Comparison of ENCODE assay signal across 15 cellular contexts in the genomic region with DNA sequence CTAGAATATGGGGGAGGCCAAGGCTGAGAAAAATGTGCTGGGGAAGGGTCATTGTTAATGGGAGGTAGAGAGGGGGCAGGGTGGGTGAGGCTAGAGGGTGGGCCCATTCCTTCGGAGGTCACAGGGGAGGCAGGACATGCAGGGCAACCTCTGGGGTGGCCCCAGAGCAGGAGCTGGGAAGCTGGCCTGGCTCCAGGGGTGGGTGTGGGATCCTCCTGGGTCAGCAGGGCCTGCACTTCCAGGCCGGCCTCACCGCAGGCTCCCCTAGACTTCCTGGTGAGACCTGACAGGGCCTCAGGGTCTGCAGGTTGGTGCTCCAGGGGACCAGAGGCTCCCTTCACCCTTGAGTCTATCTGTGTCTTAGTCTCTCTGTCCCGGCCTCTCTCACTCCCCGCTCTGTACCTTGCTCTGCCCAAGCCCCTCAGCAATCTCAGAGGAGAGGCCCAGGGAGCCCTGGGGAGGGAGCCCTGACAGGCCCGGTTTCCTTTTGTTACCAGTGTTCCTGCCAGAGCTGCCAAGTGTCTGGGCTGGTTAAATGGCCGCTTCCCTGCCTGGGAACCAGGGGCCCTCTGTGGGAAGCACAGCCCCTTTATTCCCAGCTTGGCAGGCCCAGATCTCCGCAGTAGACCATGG. TPM values are rescaled to one million over a fixed set of nuclear protein-coding genes. Genes with fewer than 3 reads are reported as not detected.
DNase-seq lines count a peak whose midpoint lies in the region; ATAC-seq, FAIRE-seq and TF ChIP-seq lines count a peak whose summit lies in the region.
"Had no signal": no experiment of that assay in that cellular context is flagged by ENCODE, and none has a peak within 500 bp of the region (broad histone marks: within the 10 kb centered on the region; RNA-seq: fewer than 3 reads in every experiment).

No MANE protein-coding gene starts in this region.

- intact Hi-C loops in CD4-positive, alpha-beta T cell (cut with DNase I, micrococcal nuclease) = no loop called here
- intact Hi-C loops in GM12878 (cut with micrococcal nuclease; ENCODE audit: unreplicated experiment) = no loop called here

- no peak for TF ChIP-seq CTCF in CD4-positive, alpha-beta T cell (IDR thresholded peaks at IDR 0.05)
- no peak for TF ChIP-seq CTCF in GM12878 (IDR thresholded peaks at IDR 0.05 in 2 of 3, conservative IDR thresholded peaks at IDR 0.05 in 1 of 3; ENCODE audit: control insufficient read depth in 2 of 3, extremely low read depth in 1 of 3, insufficient read depth in 1 of 3, low read depth in 3 of 3, low read length in 3 of 3)

- H3K27me3 Mint-ChIP-seq in CD4-positive, alpha-beta T cell = no peaks in the 10 kb centered on the region
- no peaks in the 10 kb centered on the region for H3K27me3 Mint-ChIP-seq in naive B cell
- no peaks in the 10 kb centered on the region for H3K27me3 Mint-ChIP-seq in activated CD8-positive, alpha-beta memory T cell treated with anti-CD3 and anti-CD28 coated beads, Interleukin-2, amount 10 ng/mL, durations not matched to agents 7 days and 5 days
- H3K27me3 Mint-ChIP-seq: central memory CD8-positive, alpha-beta T cell had no signal

- H3K27ac Mint-ChIP-seq in CD4-positive, alpha-beta T cell = peak overlapping the region; percentile 63
- peak overlapping the region in 4 of 6 donors; percentile 27 to 91 (median 84) for H3K27ac Mint-ChIP-seq in naive B cell
- H3K27ac Mint-ChIP-seq in activated CD8-positive, alpha-beta memory T cell treated with anti-CD3 and anti-CD28 coated beads, Interleukin-2, amount 10 ng/mL, durations not matched to agents 7 days and 5 days = no peak overlapping the region
- H3K27ac Mint-ChIP-seq: nephron had no signal

- TF ChIP-seq RAD21 in GM12878 (IDR thresholded peaks at IDR 0.05; ENCODE audit: insufficient read depth, low read depth, low read length) = no peak

- peaks cover 43% of the 10 kb centered on the region for H3K4me1 ChIP-seq in GM12878 (ENCODE audit: control insufficient read depth, insufficient read depth, low read length)

- 70% methylated on average over 7 of the region's 8 CpGs for WGBS in GM12878 (ENCODE audit: insufficient coverage, insufficient replicate concordance, low lambda C conversion rate, missing lambda C conversion rate)

- H4K20me1 ChIP-seq in GM12878 (ENCODE audit: control insufficient read depth, insufficient read depth) = no peaks in the 10 kb centered on the region

- BruUV-seq in GM12878 (replicated peaks; lab: Mats Ljungman, UMichigan) = no TSS peak

- H3K79me2 ChIP-seq in GM12878 (ENCODE audit: control insufficient read depth, insufficient read depth, low read length) = peaks cover 87% of the 10 kb centered on the region

- H3K27ac ChIP-seq in CD4-positive, alpha-beta T cell (ENCODE audit: low read depth, low read length) = no peak overlapping the region
- H3K27ac ChIP-seq in GM12878 (ENCODE audit: control insufficient read depth, insufficient read depth) = peak overlapping the region; percentile 73
- H3K27ac ChIP-seq: foreskin keratinocyte, thyroid gland had no signal

- no peak for TF ChIP-seq POLR2A in GM12878 (IDR thresholded peaks at IDR 0.05; ENCODE audit: low read depth, low read length)

- H3K4me2 ChIP-seq in GM12878 (ENCODE audit: control insufficient read depth, insufficient read depth) = no peak overlapping the region

- no peak overlapping the region for H2AFZ ChIP-seq in GM12878 (ENCODE audit: control insufficient read depth, low read depth, low read length)

- CTCF ChIA-PET in CD4-positive, alpha-beta T cell (lab: Charles Lee) = interaction anchor here (1.0 kb wide), 1 partner anchor 38 kb away, joined by 4 read pairs; no protein-coding TSS in a partner anchor
- CTCF ChIA-PET in GM12878 (lab: Yijun Ruan, JAX) = interaction anchor here (1.7 to 11.7 kb wide), 6 partner anchors 10 to 30 kb away, joined by 5 to 109 read pairs (median 11); no protein-coding TSS in a partner anchor
- CTCF ChIA-PET in activated CD8-positive, alpha-beta memory T cell treated with anti-CD3 and anti-CD28 coated beads, Interleukin-2, amount 10 ng/mL, durations not matched to agents 7 days and 5 days (lab: Charles Lee) = interaction anchor here (1.9 kb wide), 1 partner anchor 34 kb away, joined by 6 read pairs; no protein-coding TSS in a partner anchor

- H3K9ac ChIP-seq in GM12878 (ENCODE audit: control insufficient read depth, insufficient read depth, low read length) = peak overlapping the region; percentile 43; the same call in 1 of the 2 replicates

- no peak overlapping the region for H3K4me3 Mint-ChIP-seq in CD4-positive, alpha-beta T cell
- peak overlapping the region in 1 of 8 donors; percentile 37 for H3K4me3 Mint-ChIP-seq in naive B cell
- no peak overlapping the region for H3K4me3 Mint-ChIP-seq in activated CD8-positive, alpha-beta memory T cell treated with anti-CD3 and anti-CD28 coated beads, Interleukin-2, amount 10 ng/mL, durations not matched to agents 7 days and 5 days
- H3K4me3 Mint-ChIP-seq: central memory CD8-positive, alpha-beta T cell; nephron had no signal

- peaks cover 72% of the 10 kb centered on the region for H3K4me1 Mint-ChIP-seq in CD4-positive, alpha-beta T cell (ENCODE audit: low read depth)
- peaks cover 52 to 90% (median 72%) of the 10 kb centered on the region in 3 donors for H3K4me1 Mint-ChIP-seq in naive B cell
- H3K4me1 Mint-ChIP-seq in activated CD8-positive, alpha-beta memory T cell treated with anti-CD3 and anti-CD28 coated beads, Interleukin-2, amount 10 ng/mL, durations not matched to agents 7 days and 5 days = peaks cover 45% of the 10 kb centered on the region

- RAD21 ChIA-PET in GM12878 (lab: Charles Lee; ENCODE audit: unreplicated experiment) = interaction anchor here (0.8 to 4.6 kb wide), 7 partner anchors 11 to 40 kb away, joined by 3 to 29 read pairs (median 4); a partner anchor contains a TSS

- H3K9me3 ChIP-seq in CD4-positive, alpha-beta T cell (ENCODE audit: control insufficient read depth, low read length) = no peaks in the 10 kb centered on the region
- H3K9me3 ChIP-seq in GM12878 (replicated peaks; ENCODE audit: control insufficient read depth, insufficient read depth, low read length) = no peaks in the 10 kb centered on the region; the same call in 2 of the 3 replicates
- H3K9me3 ChIP-seq: thyroid gland had no signal

- no peak for FAIRE-seq in GM12878 (lab: Jason Lieb, UNC)

- in situ Hi-C loops in GM12878 (cut with MboI) = loop anchor here (25.0 kb wide), 1 partner anchor 1217 kb away; a partner anchor contains a TSS

- no peaks in the 10 kb centered on the region for H3K36me3 ChIP-seq in H7 (replicated peaks; ENCODE audit: control insufficient read depth, insufficient read depth, low read length)
- peaks cover 8 to 24% of the 10 kb centered on the region in 2 experiments for H3K36me3 ChIP-seq in GM12878 (ENCODE audit: control insufficient read depth in 2 of 2, insufficient read depth in 2 of 2, low read length in 1 of 2)
- H3K36me3 ChIP-seq: thyroid gland had no signal

- SMC1A ChIA-PET in GM12878 (lab: Charles Lee; ENCODE audit: uncharacterized antibody, unreplicated experiment) = interaction anchor here (1.2 to 4.0 kb wide), 4 partner anchors 17 to 34 kb away, joined by 6 to 60 read pairs (median 22); no protein-coding TSS in a partner anchor

- peaks cover 32% of the 10 kb centered on the region for H3K36me3 Mint-ChIP-seq in CD4-positive, alpha-beta T cell (ENCODE audit: low read depth)
- peaks cover 9 to 18% of the 10 kb centered on the region in 2 donors for H3K36me3 Mint-ChIP-seq in naive B cell
- H3K36me3 Mint-ChIP-seq in activated CD8-positive, alpha-beta memory T cell treated with anti-CD3 and anti-CD28 coated beads, Interleukin-2, amount 10 ng/mL, durations not matched to agents 7 days and 5 days = peaks cover 25% of the 10 kb centered on the region

- no peak for ATAC-seq in CD4-positive, alpha-beta T cell (ENCODE audit: poor library complexity)
- ATAC-seq in GM12878 = no peak
- ATAC-seq in naive B cell (ENCODE audit: low read depth in 2 of 2) = no peak
- ATAC-seq in GM18868 (IDR thresholded peaks at IDR 0.05; ENCODE audit: unreplicated experiment) = no peak
- ATAC-seq in GM21619 (IDR thresholded peaks at IDR 0.05; ENCODE audit: unreplicated experiment) = no peak
- no peak for ATAC-seq in activated CD8-positive, alpha-beta memory T cell treated with anti-CD3 and anti-CD28 coated beads, Interleukin-2, amount 10 ng/mL, durations not matched to agents 7 days and 5 days
- ATAC-seq: foreskin keratinocyte had no signal

- no peaks in the 10 kb centered on the region for H3K9me3 Mint-ChIP-seq in CD4-positive, alpha-beta T cell
- H3K9me3 Mint-ChIP-seq in naive B cell = peaks cover 0 to 2% (median 0%) of the 10 kb centered on the region in 7 donors
- no peaks in the 10 kb centered on the region for H3K9me3 Mint-ChIP-seq in activated CD8-positive, alpha-beta memory T cell treated with anti-CD3 and anti-CD28 coated beads, Interleukin-2, amount 10 ng/mL, durations not matched to agents 7 days and 5 days (ENCODE audit: low read depth)

- H3K4me3 ChIP-seq in H7 (ENCODE audit: insufficient read depth, low read depth, low read length) (no peak overlapping the region), GM12878 (no peak overlapping the region)
- H3K4me3 ChIP-seq: thyroid gland had no signal

- no peak for DNase-seq in CD4-positive, alpha-beta T cell
- peak; percentile 62 for DNase-seq in H7
- DNase-seq in GM12878 (ENCODE audit: low read depth, low spot score) = no peak
- DNase-seq in naive B cell = no peak
- no peak for DNase-seq in activated CD8-positive, alpha-beta memory T cell treated with anti-CD3 and anti-CD28 coated beads, Interleukin-2, amount 10 ng/mL, durations not matched to agents 7 days and 5 days
- no peak for DNase-seq in activated CD8-positive, alpha-beta memory T cell treated with anti-CD3 and anti-CD28 coated beads, Interleukin-2, amount 50 U/mL, for 48 hours
- DNase-seq: foreskin keratinocyte, GOT3, NCI-H345, SHP77 treated with DMSO at 0.1 percent for 48 hours, thyroid gland had no signal

- no peaks in the 10 kb centered on the region for H3K27me3 ChIP-seq in CD4-positive, alpha-beta T cell (ENCODE audit: control insufficient read depth, insufficient read depth, low read length)
- H3K27me3 ChIP-seq in H7 (ENCODE audit: control insufficient read depth, insufficient read depth, low read length) (no peaks in the 10 kb centered on the region), GM12878 (replicated peaks in 1 of 2; ENCODE audit: control insufficient read depth in 2 of 2, insufficient read depth in 2 of 2, low read length in 1 of 2) (no peaks in the 10 kb centered on the region)
- H3K27me3 ChIP-seq: foreskin keratinocyte, thyroid gland had no signal

- TF ChIP-seq EP300 in GM12878 (IDR thresholded peaks at IDR 0.05; ENCODE audit: borderline replicate concordance in 1 of 2, control insufficient read depth in 1 of 2, low read depth in 2 of 2, low read length in 2 of 2) = no peak

- POLR2A ChIA-PET in CD4-positive, alpha-beta T cell (lab: Charles Lee) = interaction anchor here (1.2 kb wide), 1 partner anchor 32 kb away, joined by 3 read pairs; no protein-coding TSS in a partner anchor
- POLR2A ChIA-PET in GM12878 (lab: Charles Lee) = interaction anchor here (0.6 to 23.1 kb wide), 5 partner anchors 10 to 38 kb away, joined by 3 to 434 read pairs (median 15); a partner anchor contains a TSS

RNA-seq across cellular contexts. Expression of a gene that starts 13.8 kb away (rescaled TPM):
- 10 to 100 TPM; 33.8 to 37.3 TPM for total RNA-seq in CD4-positive, alpha-beta T cell
- 1.3 and 2.5 TPM in 2 replicates for total RNA-seq in H7 (2014; rRNA removed; shearing (Covaris generic))
- total RNA-seq in GM12878 (2013; cell fraction: nucleolus; rRNA removed) = 202 and 214 TPM in 2 replicates
- total RNA-seq in GM12878 (2014; rRNA removed) (60.0 and 69.4 TPM in 2 replicates), GM12878 (2014; rRNA removed; fragmentation: Illumina TruSeq; extraction: Trizol) (65.0 and 66.4 TPM in 2 replicates), GM12878 (2021) (166 and 178 TPM in 2 replicates)
- polyA plus RNA-seq in GM12878 (2011; ENCODE audit: low read depth) = 57.7 TPM
- polyA plus RNA-seq in GM12878 (2011; rRNA removed) (94.5 and 176 TPM in 2 replicates), GM12878 (2014; fragmentation: Illumina TruSeq; extraction: Trizol) (17.8 and 51.8 TPM in 2 replicates), GM12878 (2014; fragmentation: Nextera tagmentation; extraction: Ambion mirVana) (1 to 10 TPM; 5.2 to 8.2 TPM), GM12878 (2014; rRNA removed) (97.7 and 100 TPM in 2 replicates), GM12878 (2016; fragmentation: Nextera tagmentation; extraction: Ambion mirVana) (100 to 1,000 TPM; 159 to 180 TPM), naive B cell (ENCODE audit: low read depth in 6 of 6) (100 to 1,000 TPM; 146 to 292 (median 225) TPM)
- polyA plus RNA-seq in GM12878 (2011; cell fraction: cytosol; rRNA removed) = 223 and 282 TPM in 2 replicates
- 60.1 and 67.9 TPM in 2 replicates for polyA plus RNA-seq in GM12878 (2011; cell fraction: nucleus; rRNA removed)
- polyA plus RNA-seq in GM12878 (2012) = 108 and 130 TPM in 2 replicates
- polyA minus RNA-seq in GM12878 (2011; rRNA and poly(A)+ RNA removed) = 136 and 174 TPM in 2 replicates
- polyA minus RNA-seq in GM12878 (2011; cell fraction: cytosol; rRNA and poly(A)+ RNA removed) = 59.5 and 63.5 TPM in 2 replicates
- 29.3 and 45.1 TPM in 2 replicates for polyA minus RNA-seq in GM12878 (2011; cell fraction: nucleus; rRNA and poly(A)+ RNA removed)
- total RNA-seq in activated CD8-positive, alpha-beta memory T cell treated with anti-CD3 and anti-CD28 coated beads, Interleukin-2, amount 10 ng/mL, durations not matched to agents 7 days and 5 days = 100 to 1,000 TPM in 1 of 2 experiments, 10 to 100 TPM in 1; 90.2 to 285 TPM
